8 cellular contexts compared by ENCODE assay signal in genomic region chr5:158174918-158175663, GRCh38.
DNase-seq lines count a peak whose midpoint lies in the region; ATAC-seq and FAIRE-seq lines count a peak whose summit lies in the region.

No MANE protein-coding gene starts in this region.

- FAIRE-seq in HTR-8/SVneo (lab: Jason Lieb, UNC) = no peak

- intact Hi-C loops in Right ventricle myocardium inferior (cut with DNase I) = loop anchor here (1.0 to 10.0 kb wide), 7 partner anchors 247 to 958 kb away; no protein-coding TSS in a partner anchor

- peak; percentile 88 for ATAC-seq in Right ventricle myocardium inferior
- ATAC-seq in HG03469 (IDR thresholded peaks at IDR 0.05; ENCODE audit: unreplicated experiment) = no peak

- DNase-seq in NCI-H187 (lab: John Stamatoyannopoulos, UW) = peak; percentile 17 to 31
- no peak for DNase-seq in NCI-H187 treated with DMSO at 0.1 percent for 48 hours (lab: John Stamatoyannopoulos, UW)
- DNase-seq in HTR-8/SVneo (ENCODE audit: insufficient read length, low spot score) = peak; percentile 70
- DNase-seq in RPMI8226 = peak; percentile 61
- DNase-seq in activated naive CD4-positive, alpha-beta T cell treated with anti-CD3 and anti-CD28 coated beads, Interleukin-2, amount 50 U/mL, for 16 hours = peak; percentile 48
- DNase-seq in Right ventricle myocardium inferior (ENCODE audit: missing footprints) = peak; percentile 72
- peak; percentile 83 for DNase-seq in pons (ENCODE audit: low spot score)
